In the genomic region with DNA sequence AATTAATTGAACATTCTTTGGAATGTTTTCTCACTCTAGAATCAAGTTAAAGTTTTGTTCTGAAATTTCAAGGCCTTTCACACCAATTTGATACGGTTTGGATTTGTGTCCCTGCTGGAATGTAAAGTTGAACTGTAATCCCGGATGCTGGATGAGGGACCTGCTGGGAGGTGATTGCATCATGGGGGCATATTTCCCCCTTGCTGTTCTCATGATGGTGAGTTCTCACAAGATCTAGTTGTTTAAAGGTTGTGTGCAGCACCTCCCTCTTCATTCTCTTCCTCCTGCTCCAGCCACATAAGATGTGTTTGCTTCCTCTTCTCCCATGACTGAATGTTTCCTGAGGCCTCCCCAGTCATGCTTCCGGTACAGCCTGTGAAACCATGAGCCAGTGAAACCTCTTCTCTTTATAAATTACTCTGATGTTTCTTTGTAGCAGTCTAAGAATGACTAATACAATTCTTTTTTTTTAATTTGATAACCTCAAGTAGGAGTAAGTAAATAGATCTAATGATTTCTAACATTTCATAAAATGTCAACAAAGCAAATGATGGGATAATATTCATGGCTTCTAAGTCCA, we compare ENCODE assay signal across 19 cellular contexts.
DNase-seq lines count a peak whose midpoint lies in the region; ATAC-seq and TF ChIP-seq lines count a peak whose summit lies in the region.
"Had no signal": no experiment of that assay in that cellular context is flagged by ENCODE, and none has a peak within 500 bp of the region (broad histone marks: within the 10 kb centered on the region; RNA-seq: fewer than 3 reads in every experiment).

No MANE protein-coding gene starts in this region.

- no peaks in the 10 kb centered on the region for H3K36me3 Mint-ChIP-seq in activated CD8-positive, alpha-beta memory T cell treated with anti-CD3 and anti-CD28 coated beads, Interleukin-2, amount 10 ng/mL, durations not matched to agents 7 days and 5 days
- H3K36me3 Mint-ChIP-seq: CD4-positive, alpha-beta memory T cell had no signal

- no peaks in the 10 kb centered on the region for H3K4me1 Mint-ChIP-seq in activated CD8-positive, alpha-beta memory T cell treated with anti-CD3 and anti-CD28 coated beads, Interleukin-2, amount 10 ng/mL, durations not matched to agents 7 days and 5 days
- H3K4me1 Mint-ChIP-seq: CD4-positive, alpha-beta memory T cell had no signal

- H3K9me2 ChIP-seq in hepatocyte (replicated peaks; ENCODE audit: insufficient read depth), result no peaks in the 10 kb centered on the region

- H3K4me3 ChIP-seq in NB4 (ENCODE audit: low read depth, low read length) (no peak overlapping the region), choroid plexus epithelial cell (ENCODE audit: low read depth, low read length) (no peak overlapping the region), hepatocyte (no peak overlapping the region)
- H3K4me3 ChIP-seq: GM23248, HAP-1 had no signal

- no peaks in the 10 kb centered on the region for H3K9me3 ChIP-seq in hepatocyte (ENCODE audit: low read depth)
- H3K9me3 ChIP-seq: Caco-2, HAP-1 had no signal

- peak overlapping the region; percentile 3 for H3K27ac ChIP-seq in hepatocyte
- H3K27ac ChIP-seq: GM23248 had no signal

- H3K79me2 ChIP-seq in hepatocyte, result no peaks in the 10 kb centered on the region

- no peaks in the 10 kb centered on the region for H4K20me1 ChIP-seq in hepatocyte (ENCODE audit: insufficient read depth, poor library complexity, severe bottlenecking)

- 87% methylated on average over 3 of the region's 3 CpGs for WGBS in hepatocyte (ENCODE audit: low lambda C conversion rate, missing lambda C conversion rate)

- H3K36me3 ChIP-seq in hepatocyte (replicated peaks; ENCODE audit: insufficient read depth, low read depth), result no peaks in the 10 kb centered on the region
- H3K36me3 ChIP-seq: HAP-1 had no signal

- H3K27me3 ChIP-seq in hepatocyte, result no peaks in the 10 kb centered on the region

- H3K27ac Mint-ChIP-seq in activated CD8-positive, alpha-beta memory T cell treated with anti-CD3 and anti-CD28 coated beads, Interleukin-2, amount 10 ng/mL, durations not matched to agents 7 days and 5 days, result no peak overlapping the region
- H3K27ac Mint-ChIP-seq: CD4-positive, alpha-beta memory T cell had no signal

- H3K4me2 ChIP-seq in hepatocyte, result no peak overlapping the region

- CTCF ChIA-PET in activated CD8-positive, alpha-beta memory T cell treated with anti-CD3 and anti-CD28 coated beads, Interleukin-2, amount 10 ng/mL, durations not matched to agents 7 days and 5 days (lab: Charles Lee), result no interaction called here

- DNase-seq in HT1080 (ENCODE audit: low read depth) (peak; percentile 42), NB4 (ENCODE audit: low read depth) (peak; percentile 1), choroid plexus epithelial cell (ENCODE audit: low read depth) (peak; percentile 0), hepatocyte (ENCODE audit: low spot score) (no peak), HCEC 1CT (no peak)
- no peak for DNase-seq in activated T-cell treated with anti-CD3 and anti-CD28 coated beads, Interleukin-2, amount 50 U/mL, for 48 hours
- no peak for DNase-seq in stimulated activated naive CD8-positive, alpha-beta T cell treated with anti-CD3 and anti-CD28 coated beads, Interleukin-15, Interleukin-2, amounts not matched to agents 100 U/mL and 50 U/mL, for 24 hours
- no peak for DNase-seq in activated CD8-positive, alpha-beta memory T cell treated with anti-CD3 and anti-CD28 coated beads, Interleukin-2, amount 10 ng/mL, durations not matched to agents 7 days and 5 days
- DNase-seq: Caco-2; CD4-positive, alpha-beta memory T cell; GM23248; IMR-90; NCI-H1092 treated with DMSO at 0.1 percent for 48 hours; NCI-H1436 treated with DMSO at 0.1 percent for 48 hours; NCI-H1930; NCI-H510A; NK-92 treated with Interleukin-12 subunit alpha and Interleukin-12 subunit beta, amount 100 ng/mL, for 24 hours had no signal

- no peaks in the 10 kb centered on the region for H3K27me3 Mint-ChIP-seq in activated CD8-positive, alpha-beta memory T cell treated with anti-CD3 and anti-CD28 coated beads, Interleukin-2, amount 10 ng/mL, durations not matched to agents 7 days and 5 days
- H3K27me3 Mint-ChIP-seq: CD4-positive, alpha-beta memory T cell had no signal

- peaks cover 13% of the 10 kb centered on the region for H3K9me3 Mint-ChIP-seq in activated CD8-positive, alpha-beta memory T cell treated with anti-CD3 and anti-CD28 coated beads, Interleukin-2, amount 10 ng/mL, durations not matched to agents 7 days and 5 days (ENCODE audit: low read depth)

- TF ChIP-seq CTCF in NB4 (IDR thresholded peaks at IDR 0.05; ENCODE audit: low read depth, low read length), result no peak
- TF ChIP-seq CTCF in choroid plexus epithelial cell (conservative IDR thresholded peaks at IDR 0.05; ENCODE audit: low read depth, low read length), result no peak
- no peak for TF ChIP-seq CTCF in hepatocyte (IDR thresholded peaks at IDR 0.05; ENCODE audit: poor library complexity)

- no peak overlapping the region for H2AFZ ChIP-seq in hepatocyte
- H2AFZ ChIP-seq: GM23248 had no signal

- no peak for TF ChIP-seq POLR2A in NB4 (IDR thresholded peaks at IDR 0.05; ENCODE audit: extremely low read depth, insufficient read length)

- ATAC-seq in stimulated activated naive CD8-positive, alpha-beta T cell treated with anti-CD3 and anti-CD28 coated beads, Interleukin-15, Interleukin-2, amounts not matched to agents 100 U/mL and 50 U/mL, for 24 hours, result no peak
- no peak for ATAC-seq in activated CD8-positive, alpha-beta memory T cell treated with anti-CD3 and anti-CD28 coated beads, Interleukin-2, amount 10 ng/mL, durations not matched to agents 7 days and 5 days
- ATAC-seq: Panc1 had no signal

- no peak overlapping the region for H3K4me3 Mint-ChIP-seq in activated CD8-positive, alpha-beta memory T cell treated with anti-CD3 and anti-CD28 coated beads, Interleukin-2, amount 10 ng/mL, durations not matched to agents 7 days and 5 days
- H3K4me3 Mint-ChIP-seq: CD4-positive, alpha-beta memory T cell had no signal

- no peaks in the 10 kb centered on the region for H3K4me1 ChIP-seq in hepatocyte (ENCODE audit: insufficient read depth)
- H3K4me1 ChIP-seq: Caco-2 had no signal

Comparison
In these comparisons a context has a peak if more than half of its experiments do, and no peak if none do; other contexts are left out.
1. DNase-seq: peak in HT1080 (single experiment), NB4 (single experiment) and choroid plexus epithelial cell (single experiment); none in hepatocyte (single experiment), activated T-cell treated with anti-CD3 and anti-CD28 coated beads, Interleukin-2, amount 50 U/mL, for 48 hours (0 of 2), HCEC 1CT (single experiment), stimulated activated naive CD8-positive, alpha-beta T cell treated with anti-CD3 and anti-CD28 coated beads, Interleukin-15, Interleukin-2, amounts not matched to agents 100 U/mL and 50 U/mL, for 24 hours (single experiment) and activated CD8-positive, alpha-beta memory T cell treated with anti-CD3 and anti-CD28 coated beads, Interleukin-2, amount 10 ng/mL, durations not matched to agents 7 days and 5 days (single experiment).